In genomic region chr1:197198333-197198732, GRCh38 we compare ENCODE assay signal across 10 cellular contexts. TPM values are rescaled to one million over a fixed set of nuclear protein-coding genes. Genes with fewer than 3 reads are reported as not detected.
DNase-seq lines count a peak whose midpoint lies in the region; ATAC-seq, FAIRE-seq and TF ChIP-seq lines count a peak whose summit lies in the region.
"Had no signal": no experiment of that assay in that cellular context is flagged by ENCODE, and none has a peak within 500 bp of the region (broad histone marks: within the 10 kb centered on the region; RNA-seq: fewer than 3 reads in every experiment).

No MANE protein-coding gene starts in this region.

- peak overlapping the region; percentile 64 for H3K4me2 ChIP-seq in GM12878 (ENCODE audit: control insufficient read depth, insufficient read depth)

- intact Hi-C loops in GM12878 (cut with micrococcal nuclease; ENCODE audit: unreplicated experiment), result no loop called here
- intact Hi-C loops in lower lobe of right lung (cut with DNase I), result no loop called here
- intact Hi-C loops in thyroid gland (cut with DNase I), result no loop called here

- H3K9me3 ChIP-seq in GM12878 (replicated peaks; ENCODE audit: control insufficient read depth, insufficient read depth, low read length), result no peaks in the 10 kb centered on the region
- no peaks in the 10 kb centered on the region for H3K9me3 ChIP-seq in lower lobe of right lung
- no peaks in the 10 kb centered on the region for H3K9me3 ChIP-seq in thyroid gland

- FAIRE-seq in GM12878 (lab: Jason Lieb, UNC), result no peak
- FAIRE-seq: endometrium had no signal

- TF ChIP-seq RAD21 in GM12878 (IDR thresholded peaks at IDR 0.05; ENCODE audit: insufficient read depth, low read depth, low read length), result no peak

- DNase-seq in HFF-Myc (ENCODE audit: extremely low read depth, low read depth), result no peak
- no peak for DNase-seq in GM12878 (ENCODE audit: low read depth, low spot score)
- DNase-seq in lower lobe of right lung, result no peak
- no peak for DNase-seq in T1000 (lab: John Stamatoyannopoulos, UW)
- no peak for DNase-seq in DMS 273 (lab: John Stamatoyannopoulos, UW; ENCODE audit: unreplicated experiment)
- DNase-seq in occipital lobe (lab: John Stamatoyannopoulos, UW), result no peak
- DNase-seq in thyroid gland, result no peak
- DNase-seq: DMS79 had no signal

- SMC1A ChIA-PET in GM12878 (lab: Charles Lee; ENCODE audit: uncharacterized antibody, unreplicated experiment), result interaction anchor here (1.1 kb wide), 1 partner anchor 17 kb away, joined by 3 read pairs; no protein-coding TSS in a partner anchor

- H2AFZ ChIP-seq in ACC112 (ENCODE audit: low read length, unreplicated experiment) (no peak overlapping the region), GM12878 (ENCODE audit: control insufficient read depth, low read depth, low read length) (no peak overlapping the region)

- RAD21 ChIA-PET in GM12878 (lab: Charles Lee; ENCODE audit: unreplicated experiment), result no interaction called here

- H3K79me2 ChIP-seq in ACC112 (ENCODE audit: control insufficient read depth, insufficient read depth, low read length, unreplicated experiment) (peaks cover 61% of the 10 kb centered on the region), GM12878 (ENCODE audit: control insufficient read depth, insufficient read depth, low read length) (peaks cover 40% of the 10 kb centered on the region)

- CTCF ChIA-PET in GM12878 (lab: Yijun Ruan, JAX), result no interaction called here

- H3K36me3 ChIP-seq in ACC112 (ENCODE audit: insufficient read depth, low read length) (no peaks in the 10 kb centered on the region), GM12878 (ENCODE audit: control insufficient read depth in 2 of 2, insufficient read depth in 2 of 2, low read length in 1 of 2) (no peaks in the 10 kb centered on the region), lower lobe of right lung (no peaks in the 10 kb centered on the region), thyroid gland (no peaks in the 10 kb centered on the region)

- H3K4me1 ChIP-seq in ACC112 (ENCODE audit: control insufficient read depth, insufficient read depth, low read length, unreplicated experiment) (peaks cover 24% of the 10 kb centered on the region), GM12878 (ENCODE audit: control insufficient read depth, insufficient read depth, low read length) (no peaks in the 10 kb centered on the region; the same call in 1 of the 2 replicates), lower lobe of right lung (peaks cover 45% of the 10 kb centered on the region), thyroid gland (peaks cover 15 to 30% of the 10 kb centered on the region in 2 donors)

- POLR2A ChIA-PET in GM12878 (lab: Charles Lee), result no interaction called here

- no peak overlapping the region for H3K9ac ChIP-seq in GM12878 (ENCODE audit: control insufficient read depth, insufficient read depth, low read length)

- in situ Hi-C loops in GM12878 (cut with MboI), result no loop called here

- no TSS peak for BruUV-seq in GM12878 (replicated peaks; lab: Mats Ljungman, UMichigan)

- ATAC-seq in GM12878 (no peak), lower lobe of right lung (no peak)

- no peak for TF ChIP-seq CTCF in HFF-Myc (IDR thresholded peaks at IDR 0.05; ENCODE audit: low read depth, low read length, missing control alignments)
- TF ChIP-seq CTCF in GM12878 (IDR thresholded peaks at IDR 0.05 in 2 of 3, conservative IDR thresholded peaks at IDR 0.05 in 1 of 3; ENCODE audit: control insufficient read depth in 2 of 3, extremely low read depth in 1 of 3, insufficient read depth in 1 of 3, low read depth in 3 of 3, low read length in 3 of 3), result no peak
- no peak for TF ChIP-seq CTCF in lower lobe of right lung (IDR thresholded peaks at IDR 0.05)
- TF ChIP-seq CTCF in thyroid gland (IDR thresholded peaks at IDR 0.05), result no peak

- H3K27ac ChIP-seq in ACC112 (ENCODE audit: low read depth, low read length), result no peak overlapping the region
- H3K27ac ChIP-seq in GM12878 (ENCODE audit: control insufficient read depth, insufficient read depth), result no peak overlapping the region
- no peak overlapping the region for H3K27ac ChIP-seq in lower lobe of right lung
- H3K27ac ChIP-seq in thyroid gland, result no peak overlapping the region

- H3K4me3 ChIP-seq in ACC112 (ENCODE audit: low read depth, low read length) (peak overlapping the region; percentile 95), HFF-Myc (replicated peaks; ENCODE audit: low read depth, low read length) (peak overlapping the region; percentile 78; the same call in 1 of the 2 replicates), GM12878 (peak overlapping the region; percentile 69; the same call in 1 of the 2 replicates), lower lobe of right lung (peak overlapping the region; percentile 78), thyroid gland (replicated peaks in 1 of 3) (peak overlapping the region in 1 of 3 donors; percentile 10)

- WGBS in GM12878 (ENCODE audit: insufficient coverage, insufficient replicate concordance, low lambda C conversion rate, missing lambda C conversion rate), result 80% methylated on average over 2 of the region's 2 CpGs
- 95 to 96% methylated on average over 2 of the region's 2 CpGs for WGBS in thyroid gland, 2 donors

- H3K27me3 ChIP-seq in ACC112 (ENCODE audit: insufficient read depth, low read length), result no peaks in the 10 kb centered on the region
- no peaks in the 10 kb centered on the region for H3K27me3 ChIP-seq in GM12878 (replicated peaks in 1 of 2; ENCODE audit: control insufficient read depth in 2 of 2, insufficient read depth in 2 of 2, low read length in 1 of 2)
- H3K27me3 ChIP-seq in lower lobe of right lung (ENCODE audit: low read depth), result no peaks in the 10 kb centered on the region
- H3K27me3 ChIP-seq in thyroid gland, result no peaks in the 10 kb centered on the region

- no peaks in the 10 kb centered on the region for H4K20me1 ChIP-seq in GM12878 (ENCODE audit: control insufficient read depth, insufficient read depth)

- no peak for TF ChIP-seq EP300 in GM12878 (IDR thresholded peaks at IDR 0.05; ENCODE audit: borderline replicate concordance in 1 of 2, control insufficient read depth in 1 of 2, low read depth in 2 of 2, low read length in 2 of 2)

- TF ChIP-seq POLR2A in GM12878 (IDR thresholded peaks at IDR 0.05; ENCODE audit: low read depth, low read length), result no peak
- TF ChIP-seq POLR2A in thyroid gland (IDR thresholded peaks at IDR 0.05), result no peak

TF ChIP-seq in GM12878, 131 proteins besides CTCF, POLR2A, EP300 and RAD21 (continues in another document):
- TF ChIP-seq BRCA1 (IDR thresholded peaks at IDR 0.05; ENCODE audit: low read depth, low read length), result no peak
- TF ChIP-seq BACH1 (IDR thresholded peaks at IDR 0.05; ENCODE audit: borderline replicate concordance), result no peak

RNA-seq across cellular contexts. Expression of gene ZBTB41, which starts 2.8 kb away (rescaled TPM):
- total RNA-seq in GM12878 (2013; cell fraction: nucleolus; rRNA removed), result 19.2 and 20.0 TPM in 2 replicates
- total RNA-seq in GM12878 (2014; rRNA removed) (2.5 and 3.4 TPM in 2 replicates), GM12878 (2014; rRNA removed; fragmentation: Illumina TruSeq; extraction: Trizol) (4.2 and 4.8 TPM in 2 replicates), GM12878 (2021) (3.7 and 3.9 TPM in 2 replicates), lower lobe of right lung (14.2 TPM), occipital lobe (114 TPM), thyroid gland (10 to 100 TPM; 15.9 to 21.5 (median 18.5) TPM)
- 0.85 TPM for polyA plus RNA-seq in GM12878 (2011; ENCODE audit: low read depth)
- polyA plus RNA-seq in GM12878 (2011; rRNA removed) (4.2 and 7.7 TPM in 2 replicates), GM12878 (2014; fragmentation: Illumina TruSeq; extraction: Trizol) (2.5 and 3.7 TPM in 2 replicates), GM12878 (2014; fragmentation: Nextera tagmentation; extraction: Ambion mirVana) (1 to 10 TPM in 1 of 2 experiments, under 1 TPM in 1; 0.91 to 1.2 TPM), GM12878 (2014; rRNA removed) (1.2 TPM in 2 replicates), GM12878 (2016; fragmentation: Nextera tagmentation; extraction: Ambion mirVana) (1 to 10 TPM; 2.0 to 2.2 TPM)
- polyA plus RNA-seq in GM12878 (2011; cell fraction: cytosol; rRNA removed), result 1.1 and 1.7 TPM in 2 replicates
- polyA plus RNA-seq in GM12878 (2011; cell fraction: nucleus; rRNA removed), result 3.6 and 4.0 TPM in 2 replicates
- polyA plus RNA-seq in GM12878 (2012), result 1.6 and 2.4 TPM in 2 replicates
- 8.9 and 12.7 TPM in 2 replicates for polyA minus RNA-seq in GM12878 (2011; rRNA and poly(A)+ RNA removed)
- 3.5 and 4.8 TPM in 2 replicates for polyA minus RNA-seq in GM12878 (2011; cell fraction: cytosol; rRNA and poly(A)+ RNA removed)
- polyA minus RNA-seq in GM12878 (2011; cell fraction: nucleus; rRNA and poly(A)+ RNA removed), result 8.0 and 9.1 TPM in 2 replicates

RNA-seq across cellular contexts. Expression of gene ASPM, which starts 51.9 kb away (rescaled TPM):
- total RNA-seq in GM12878 (2013; cell fraction: nucleolus; rRNA removed), result 63.9 and 69.3 TPM in 2 replicates
- total RNA-seq in GM12878 (2014; rRNA removed) (43.8 and 50.5 TPM in 2 replicates), GM12878 (2014; rRNA removed; fragmentation: Illumina TruSeq; extraction: Trizol) (54.9 and 55.4 TPM in 2 replicates), GM12878 (2021) (36.4 and 36.9 TPM in 2 replicates), lower lobe of right lung (1.6 TPM), occipital lobe (8.9 TPM), thyroid gland (1 to 10 TPM in 1 of 4 donors, under 1 TPM in 3; 0.15 to 1.2 (median 0.38) TPM)
- polyA plus RNA-seq in GM12878 (2011; ENCODE audit: low read depth), result 5.3 TPM
- polyA plus RNA-seq in GM12878 (2011; rRNA removed) (26.4 and 51.0 TPM in 2 replicates), GM12878 (2014; fragmentation: Illumina TruSeq; extraction: Trizol) (41.1 and 46.4 TPM in 2 replicates), GM12878 (2014; fragmentation: Nextera tagmentation; extraction: Ambion mirVana) (10 to 100 TPM; 16.2 to 16.4 TPM), GM12878 (2014; rRNA removed) (21.1 and 24.8 TPM in 2 replicates), GM12878 (2016; fragmentation: Nextera tagmentation; extraction: Ambion mirVana) (10 to 100 TPM; 25.8 to 26.3 TPM)
- polyA plus RNA-seq in GM12878 (2011; cell fraction: cytosol; rRNA removed), result 7.0 and 8.0 TPM in 2 replicates
- polyA plus RNA-seq in GM12878 (2011; cell fraction: nucleus; rRNA removed), result 38.3 and 53.2 TPM in 2 replicates
- polyA plus RNA-seq in GM12878 (2012), result 9.7 and 15.1 TPM in 2 replicates
- polyA minus RNA-seq in GM12878 (2011; rRNA and poly(A)+ RNA removed), result 28.2 and 34.5 TPM in 2 replicates
- polyA minus RNA-seq in GM12878 (2011; cell fraction: cytosol; rRNA and poly(A)+ RNA removed), result 12.3 and 18.1 TPM in 2 replicates
- polyA minus RNA-seq in GM12878 (2011; cell fraction: nucleus; rRNA and poly(A)+ RNA removed), result 39.3 and 54.2 TPM in 2 replicates
